16 cellular contexts compared by ENCODE assay signal in genomic region chr2:82023710-82024109, GRCh38.
A peak's percentile ranks its signal among the peaks of the same experiment; 100 is the strongest.
DNase-seq lines count a peak whose midpoint lies in the region; ATAC-seq and TF ChIP-seq lines count a peak whose summit lies in the region.
"Had no signal": no experiment of that assay in that cellular context is flagged by ENCODE, and none has a peak within 500 bp of the region (broad histone marks: within the 10 kb centered on the region; RNA-seq: fewer than 3 reads in every experiment).

No MANE protein-coding gene starts in this region.

- no peaks in the 10 kb centered on the region for H3K4me1 Mint-ChIP-seq in activated naive CD8-positive, alpha-beta T cell treated with anti-CD3 and anti-CD28 coated beads, Interleukin-2, amount 50 U/mL, for 24 hours
- H3K4me1 Mint-ChIP-seq: activated B cell treated with CpG ODN at 0.5 μM for 24 hours; activated naive CD4-positive, alpha-beta T cell treated with anti-CD3 and anti-CD28 coated beads, Interleukin-2, amount 50 U/mL, for 24 hours had no signal

- no peaks in the 10 kb centered on the region for H3K4me1 ChIP-seq in PC-9 (replicated peaks; ENCODE audit: insufficient read depth)
- H3K4me1 ChIP-seq: foreskin keratinocyte, parathyroid adenoma had no signal

- CTCF ChIA-PET in PC-9 (lab: Charles Lee): no interaction called here

- H3K27me3 ChIP-seq in HL-60 (ENCODE audit: insufficient read depth, poor library complexity, severe bottlenecking): no peaks in the 10 kb centered on the region
- H3K27me3 ChIP-seq in PC-9 (ENCODE audit: insufficient read depth, low read depth): no peaks in the 10 kb centered on the region
- H3K27me3 ChIP-seq: cardiac muscle cell, foreskin keratinocyte had no signal

- ATAC-seq in GM18502 (IDR thresholded peaks at IDR 0.05; ENCODE audit: poor library complexity, unreplicated experiment): no peak
- no peak for ATAC-seq in activated naive CD8-positive, alpha-beta T cell treated with anti-CD3 and anti-CD28 coated beads, Interleukin-2, amount 50 U/mL, for 24 hours
- ATAC-seq: effector memory CD8-positive, alpha-beta T cell; foreskin keratinocyte had no signal

- no peaks in the 10 kb centered on the region for H4K20me1 ChIP-seq in PC-9 (ENCODE audit: insufficient read depth)

- H3K4me3 Mint-ChIP-seq in activated naive CD8-positive, alpha-beta T cell treated with anti-CD3 and anti-CD28 coated beads, Interleukin-2, amount 50 U/mL, for 24 hours: no peak overlapping the region
- H3K4me3 Mint-ChIP-seq: activated B cell treated with CpG ODN at 0.5 μM for 24 hours; activated naive CD4-positive, alpha-beta T cell treated with anti-CD3 and anti-CD28 coated beads, Interleukin-2, amount 50 U/mL, for 24 hours; effector memory CD8-positive, alpha-beta T cell had no signal

- TF ChIP-seq CTCF in C4-2B (conservative IDR thresholded peaks at IDR 0.05) (peak; percentile 70), HL-60 (IDR thresholded peaks at IDR 0.05; ENCODE audit: insufficient read depth, low read length) (peak; percentile 31), PC-9 (conservative IDR thresholded peaks at IDR 0.05) (peak; percentile 55; the same call in 1 of the 2 replicates)

- H3K9me2 ChIP-seq in PC-9 (ENCODE audit: insufficient read depth): no peaks in the 10 kb centered on the region

- DNase-seq in HL-60 (ENCODE audit: low read depth in 1 of 2, low spot score in 1 of 2) (peak in 1 of 2 experiments; percentile 4), PC-9 (no peak), iPS-NIHi11 (ENCODE audit: low spot score) (peak; percentile 4), middle frontal gyrus (ENCODE audit: extremely low spot score, low spot score) (no peak), NCI-H2227 (lab: John Stamatoyannopoulos, UW; ENCODE audit: unreplicated experiment) (no peak)
- no peak for DNase-seq in activated naive CD8-positive, alpha-beta T cell treated with anti-CD3 and anti-CD28 coated beads, Interleukin-2, amount 50 U/mL, for 24 hours
- DNase-seq: activated B cell treated with CpG ODN at 0.5 μM for 24 hours; activated CD8-positive, alpha-beta memory T cell treated with anti-CD3 and anti-CD28 coated beads, Interleukin-2, amount 50 U/mL, for 4 hours; effector memory CD8-positive, alpha-beta T cell; foreskin keratinocyte; NCI-H2171 treated with DMSO at 0.1 percent for 48 hours had no signal

- H3K27ac Mint-ChIP-seq in activated naive CD8-positive, alpha-beta T cell treated with anti-CD3 and anti-CD28 coated beads, Interleukin-2, amount 50 U/mL, for 24 hours: no peak overlapping the region
- H3K27ac Mint-ChIP-seq: activated B cell treated with CpG ODN at 0.5 μM for 24 hours; activated naive CD4-positive, alpha-beta T cell treated with anti-CD3 and anti-CD28 coated beads, Interleukin-2, amount 50 U/mL, for 24 hours; effector memory CD8-positive, alpha-beta T cell had no signal

- H3K36me3 Mint-ChIP-seq in activated naive CD8-positive, alpha-beta T cell treated with anti-CD3 and anti-CD28 coated beads, Interleukin-2, amount 50 U/mL, for 24 hours (ENCODE audit: low read depth): no peaks in the 10 kb centered on the region
- H3K36me3 Mint-ChIP-seq: activated naive CD4-positive, alpha-beta T cell treated with anti-CD3 and anti-CD28 coated beads, Interleukin-2, amount 50 U/mL, for 24 hours had no signal

- no peaks in the 10 kb centered on the region for H3K79me2 ChIP-seq in PC-9 (ENCODE audit: low read depth)
- H3K79me2 ChIP-seq: parathyroid adenoma had no signal

- no peaks in the 10 kb centered on the region for H3K9me3 ChIP-seq in PC-9 (ENCODE audit: insufficient read depth, low read depth)

- POLR2A ChIA-PET in PC-9 (lab: Charles Lee; ENCODE audit: unreplicated experiment): no interaction called here

- no peak overlapping the region for H3K4me2 ChIP-seq in PC-9

- intact Hi-C loops in PC-9 (cut with micrococcal nuclease; ENCODE audit: unreplicated experiment): no loop called here

- no peaks in the 10 kb centered on the region for H3K9me3 Mint-ChIP-seq in activated naive CD8-positive, alpha-beta T cell treated with anti-CD3 and anti-CD28 coated beads, Interleukin-2, amount 50 U/mL, for 24 hours
- H3K9me3 Mint-ChIP-seq: activated B cell treated with CpG ODN at 0.5 μM for 24 hours had no signal

- H3K4me3 ChIP-seq in HL-60 (replicated peaks; ENCODE audit: insufficient read depth, low read length): no peak overlapping the region
- no peak overlapping the region for H3K4me3 ChIP-seq in PC-9
- H3K4me3 ChIP-seq: cardiac muscle cell had no signal

- H3K27ac ChIP-seq in C4-2B (no peak overlapping the region), HL-60 (replicated peaks) (no peak overlapping the region), PC-9 (no peak overlapping the region)
- H3K27ac ChIP-seq: cardiac muscle cell, foreskin keratinocyte, parathyroid adenoma had no signal

- H3K36me3 ChIP-seq in PC-9 (ENCODE audit: low read depth): no peaks in the 10 kb centered on the region
- H3K36me3 ChIP-seq: cardiac muscle cell had no signal

- no TSS peak for BruUV-seq in PC-9 (replicated peaks; lab: Mats Ljungman, UMichigan)

- no peak overlapping the region for H2AFZ ChIP-seq in PC-9
- H2AFZ ChIP-seq: parathyroid adenoma had no signal

- no peaks in the 10 kb centered on the region for H3F3A ChIP-seq in PC-9 (ENCODE audit: insufficient read depth, low read depth)

- no peaks in the 10 kb centered on the region for H3K27me3 Mint-ChIP-seq in activated naive CD8-positive, alpha-beta T cell treated with anti-CD3 and anti-CD28 coated beads, Interleukin-2, amount 50 U/mL, for 24 hours
- H3K27me3 Mint-ChIP-seq: activated B cell treated with CpG ODN at 0.5 μM for 24 hours; activated naive CD4-positive, alpha-beta T cell treated with anti-CD3 and anti-CD28 coated beads, Interleukin-2, amount 50 U/mL, for 24 hours; effector memory CD8-positive, alpha-beta T cell had no signal
